In genomic region chr11:65431452-65432132, GRCh38 we compare ENCODE assay signal across 8 cellular contexts. TPM values are rescaled to one million over a fixed set of nuclear protein-coding genes. Genes with fewer than 3 reads are reported as not detected.
A peak's percentile ranks its signal among the peaks of the same experiment; 100 is the strongest.
DNase-seq lines count a peak whose midpoint lies in the region; ATAC-seq and TF ChIP-seq lines count a peak whose summit lies in the region.

No MANE protein-coding gene starts in this region.

- DNase-seq in activated CD4-positive, alpha-beta T cell treated with anti-CD3 and anti-CD28 coated beads, Interleukin-2, amount 10 ng/mL, durations not matched to agents 24 days and 14 days = peak; percentile 79
- DNase-seq in activated CD4-positive, alpha-beta T cell treated with anti-CD3 and anti-CD28 coated beads, Interleukin-2, amount 50 U/mL, for 1 hour = no peak
- no peak for DNase-seq in activated T-cell treated with anti-CD3 and anti-CD28 coated beads, Interleukin-2, amount 50 U/mL, for 72 hours
- DNase-seq in right cardiac atrium (no peak), thoracic aorta (ENCODE audit: low spot score) (no peak), mucosa of gallbladder (ENCODE audit: low spot score) (no peak), GM10266 (ENCODE audit: extremely low spot score) (no peak)

- H3K36me3 ChIP-seq in thoracic aorta = peaks cover 43% of the 10 kb centered on the region

- H3K36me3 Mint-ChIP-seq in activated CD4-positive, alpha-beta T cell treated with anti-CD3 and anti-CD28 coated beads, Interleukin-2, amount 10 ng/mL, durations not matched to agents 24 days and 14 days (ENCODE audit: low read depth) = peaks cover 59% of the 10 kb centered on the region
- peaks cover 33 to 67% of the 10 kb centered on the region in 2 donors for H3K36me3 Mint-ChIP-seq in activated T-cell treated with anti-CD3 and anti-CD28 coated beads, Interleukin-2, amount 50 U/mL, for 72 hours (ENCODE audit: insufficient read depth in 2 of 2)

- peak overlapping the region; percentile 67 for H3K4me3 Mint-ChIP-seq in activated CD4-positive, alpha-beta T cell treated with anti-CD3 and anti-CD28 coated beads, Interleukin-2, amount 10 ng/mL, durations not matched to agents 24 days and 14 days
- H3K4me3 Mint-ChIP-seq in activated T-cell treated with anti-CD3 and anti-CD28 coated beads, Interleukin-2, amount 50 U/mL, for 72 hours = peak overlapping the region; percentile 55 to 76

- H3K27me3 ChIP-seq in right cardiac atrium (ENCODE audit: control insufficient read depth, insufficient read depth) = no peaks in the 10 kb centered on the region
- no peaks in the 10 kb centered on the region for H3K27me3 ChIP-seq in thoracic aorta (replicated peaks; ENCODE audit: insufficient read depth)

- H3K27me3 Mint-ChIP-seq in activated CD4-positive, alpha-beta T cell treated with anti-CD3 and anti-CD28 coated beads, Interleukin-2, amount 10 ng/mL, durations not matched to agents 24 days and 14 days = no peaks in the 10 kb centered on the region
- no peaks in the 10 kb centered on the region for H3K27me3 Mint-ChIP-seq in activated T-cell treated with anti-CD3 and anti-CD28 coated beads, Interleukin-2, amount 50 U/mL, for 72 hours (ENCODE audit: low read depth)

- no peak overlapping the region for H3K27ac ChIP-seq in right cardiac atrium (ENCODE audit: low read length)
- peak overlapping the region; percentile 18 to 100 for H3K27ac ChIP-seq in thoracic aorta

- no peak for ATAC-seq in activated T-cell treated with anti-CD3 and anti-CD28 coated beads, Interleukin-2, amount 50 U/mL, for 72 hours (replicated peaks in 1 of 2)
- no peak for ATAC-seq in right cardiac atrium
- no peak for ATAC-seq in thoracic aorta (ENCODE audit: insufficient number of reproducible peaks, low FRiP score, low read depth)
- ATAC-seq in HG03571 (IDR thresholded peaks at IDR 0.05; ENCODE audit: unreplicated experiment) = no peak

- peak overlapping the region; percentile 9 for H3K4me3 ChIP-seq in right cardiac atrium (ENCODE audit: low read length)
- H3K4me3 ChIP-seq in thoracic aorta = peak overlapping the region; percentile 94

- no peaks in the 10 kb centered on the region for H3K9me3 ChIP-seq in right cardiac atrium (ENCODE audit: control insufficient read depth, low read length)
- no peaks in the 10 kb centered on the region for H3K9me3 ChIP-seq in thoracic aorta

- intact Hi-C loops in activated CD4-positive, alpha-beta T cell treated with anti-CD3 and anti-CD28 coated beads, Interleukin-2, amount 10 ng/mL, durations not matched to agents 24 days and 14 days (cut with micrococcal nuclease) = loop anchor here (5.0 kb wide), 1 partner anchor 36 kb away; no protein-coding TSS in a partner anchor
- intact Hi-C loops in right cardiac atrium (cut with DNase I) = loop anchor here in 1 of 4 donors (5.0 kb wide), 1 partner anchor 36 kb away; no protein-coding TSS in a partner anchor

- peaks cover 85% of the 10 kb centered on the region for H3K4me1 Mint-ChIP-seq in activated CD4-positive, alpha-beta T cell treated with anti-CD3 and anti-CD28 coated beads, Interleukin-2, amount 10 ng/mL, durations not matched to agents 24 days and 14 days
- H3K4me1 Mint-ChIP-seq in activated T-cell treated with anti-CD3 and anti-CD28 coated beads, Interleukin-2, amount 50 U/mL, for 72 hours (ENCODE audit: low read depth) = peaks cover 96% of the 10 kb centered on the region

- peak overlapping the region; percentile 81 for H3K27ac Mint-ChIP-seq in activated CD4-positive, alpha-beta T cell treated with anti-CD3 and anti-CD28 coated beads, Interleukin-2, amount 10 ng/mL, durations not matched to agents 24 days and 14 days
- H3K27ac Mint-ChIP-seq in activated T-cell treated with anti-CD3 and anti-CD28 coated beads, Interleukin-2, amount 50 U/mL, for 72 hours = peak overlapping the region; percentile 86

- peaks cover 19% of the 10 kb centered on the region for H3K4me1 ChIP-seq in right cardiac atrium (ENCODE audit: control insufficient read depth, insufficient read depth, low read length)
- peaks cover 39 to 87% of the 10 kb centered on the region in 2 donors for H3K4me1 ChIP-seq in thoracic aorta (ENCODE audit: control insufficient read depth in 1 of 2, low read depth in 2 of 2)

- no peaks in the 10 kb centered on the region for H3K9me3 Mint-ChIP-seq in activated CD4-positive, alpha-beta T cell treated with anti-CD3 and anti-CD28 coated beads, Interleukin-2, amount 10 ng/mL, durations not matched to agents 24 days and 14 days
- H3K9me3 Mint-ChIP-seq in activated T-cell treated with anti-CD3 and anti-CD28 coated beads, Interleukin-2, amount 50 U/mL, for 72 hours = no peaks in the 10 kb centered on the region

- WGBS in right cardiac atrium = 23% methylated on average over 4 of the region's 4 CpGs

- no peak for TF ChIP-seq CTCF in thoracic aorta (IDR thresholded peaks at IDR 0.05)
- TF ChIP-seq CTCF in GM10266 (IDR thresholded peaks at IDR 0.05; ENCODE audit: control insufficient read depth, insufficient read depth, low read depth, missing control alignments) = no peak

RNA-seq across cellular contexts. Expression of gene NEAT1, which starts 9.0 kb away (rescaled TPM):
- total RNA-seq in activated CD4-positive, alpha-beta T cell treated with anti-CD3 and anti-CD28 coated beads, Interleukin-2, amount 10 ng/mL, durations not matched to agents 24 days and 14 days = 410 and 411 TPM in 2 replicates
- 1,000 to 10,000 TPM in 1 of 2 donors, 100 to 1,000 TPM in 1; 678 to 1,151 TPM for total RNA-seq in activated T-cell treated with anti-CD3 and anti-CD28 coated beads, Interleukin-2, amount 50 U/mL, for 72 hours
- total RNA-seq in right cardiac atrium (100 to 1,000 TPM; 346 to 441 (median 427) TPM), thoracic aorta (1,000 to 10,000 TPM in 1 of 2 donors, 100 to 1,000 TPM in 1; 848 to 1,659 TPM), mucosa of gallbladder (1,012 TPM)
- 441 TPM for polyA plus RNA-seq in right cardiac atrium

RNA-seq across cellular contexts. Expression of gene FRMD8, which starts 45.2 kb away (rescaled TPM):
- total RNA-seq in activated CD4-positive, alpha-beta T cell treated with anti-CD3 and anti-CD28 coated beads, Interleukin-2, amount 10 ng/mL, durations not matched to agents 24 days and 14 days = 46.7 and 46.8 TPM in 2 replicates
- 10 to 100 TPM; 43.5 to 47.2 TPM for total RNA-seq in activated T-cell treated with anti-CD3 and anti-CD28 coated beads, Interleukin-2, amount 50 U/mL, for 72 hours
- 10 to 100 TPM; 12.2 to 16.1 (median 12.9) TPM for total RNA-seq in right cardiac atrium
- 9.3 TPM for polyA plus RNA-seq in right cardiac atrium
- 10 to 100 TPM; 45.2 to 45.9 TPM for total RNA-seq in thoracic aorta
- total RNA-seq in mucosa of gallbladder = 40.8 TPM

RNA-seq across cellular contexts. Expression of gene SLC25A45, which starts 49.1 kb away (rescaled TPM):
- 15.5 and 16.8 TPM in 2 replicates for total RNA-seq in activated CD4-positive, alpha-beta T cell treated with anti-CD3 and anti-CD28 coated beads, Interleukin-2, amount 10 ng/mL, durations not matched to agents 24 days and 14 days
- total RNA-seq in activated T-cell treated with anti-CD3 and anti-CD28 coated beads, Interleukin-2, amount 50 U/mL, for 72 hours = 10 to 100 TPM; 16.4 to 18.8 TPM
- total RNA-seq in right cardiac atrium (1 to 10 TPM; 6.1 to 7.7 (median 7.4) TPM), thoracic aorta (10 to 100 TPM; 19.0 to 26.7 TPM), mucosa of gallbladder (7.1 TPM)
- polyA plus RNA-seq in right cardiac atrium = 5.5 TPM
